In the genomic region with DNA sequence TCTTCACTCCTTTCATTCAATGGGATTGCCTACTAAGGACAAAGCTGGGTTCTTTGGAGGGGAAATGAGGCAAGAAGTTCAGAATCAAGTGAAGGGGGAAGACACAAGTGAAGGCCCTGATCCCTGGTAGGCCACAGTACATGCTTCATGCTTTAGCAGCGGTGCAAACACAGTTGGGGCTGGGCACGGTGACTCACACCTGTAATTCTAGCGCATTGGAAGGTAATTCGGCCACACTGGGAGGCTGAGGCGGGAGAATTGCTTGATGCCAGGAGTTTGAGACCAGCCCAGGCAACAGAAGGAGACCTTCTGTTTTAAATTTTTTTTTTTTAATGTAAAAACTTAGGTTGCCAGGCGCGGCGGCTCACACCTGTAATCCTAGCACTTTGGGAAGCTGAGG, we compare ENCODE assay signal across 15 cellular contexts.
"Had no signal": no experiment of that assay in that cellular context is flagged by ENCODE, and none has a peak within 500 bp of the region (broad histone marks: within the 10 kb centered on the region; RNA-seq: fewer than 3 reads in every experiment).

No MANE protein-coding gene starts in this region.

- H3K27me3 ChIP-seq: ascending aorta, right atrium auricular region, tibial artery had no signal

- H3K4me3 Mint-ChIP-seq: activated CD8-positive, alpha-beta T cell treated with anti-CD3 and anti-CD28 coated beads, Interleukin-2, amount 10 ng/mL, durations not matched to agents 7 days and 5 days; memory B cell had no signal

- H3K9me3 ChIP-seq: ascending aorta, left ventricle myocardium inferior, right atrium auricular region, tibial artery had no signal

- H3K9me3 Mint-ChIP-seq: activated naive CD8-positive, alpha-beta T cell treated with anti-CD3 and anti-CD28 coated beads, Interleukin-2, amount 50 U/mL, for 24 hours; memory B cell had no signal

- H3K36me3 ChIP-seq: ascending aorta, left ventricle myocardium inferior, right atrium auricular region, tibial artery, WERI-Rb-1 had no signal

- H3K27ac Mint-ChIP-seq: activated CD8-positive, alpha-beta T cell treated with anti-CD3 and anti-CD28 coated beads, Interleukin-2, amount 10 ng/mL, durations not matched to agents 7 days and 5 days; activated naive CD8-positive, alpha-beta T cell treated with anti-CD3 and anti-CD28 coated beads, Interleukin-2, amount 50 U/mL, for 24 hours; memory B cell had no signal

- H3K27ac ChIP-seq: ascending aorta, left ventricle myocardium inferior, right atrium auricular region, tibial artery, WERI-Rb-1 had no signal

- ATAC-seq: activated CD8-positive, alpha-beta T cell treated with anti-CD3 and anti-CD28 coated beads, Interleukin-2, amount 10 ng/mL, durations not matched to agents 7 days and 5 days; activated naive CD8-positive, alpha-beta T cell treated with anti-CD3 and anti-CD28 coated beads, Interleukin-2, amount 50 U/mL, for 24 hours had no signal

- H3K4me3 ChIP-seq: ascending aorta, left ventricle myocardium inferior, right atrium auricular region, tibial artery had no signal

- H3K36me3 Mint-ChIP-seq: memory B cell had no signal

- H3K27me3 Mint-ChIP-seq: activated naive CD8-positive, alpha-beta T cell treated with anti-CD3 and anti-CD28 coated beads, Interleukin-2, amount 50 U/mL, for 24 hours; memory B cell had no signal

- DNase-seq: activated CD4-positive, alpha-beta T cell treated with anti-CD3 and anti-CD28 coated beads for 48 hours; activated CD8-positive, alpha-beta memory T cell treated with anti-CD3 and anti-CD28 coated beads, Interleukin-2, amount 50 U/mL, for 48 hours; activated CD8-positive, alpha-beta T cell treated with anti-CD3 and anti-CD28 coated beads, Interleukin-2, amount 10 ng/mL, durations not matched to agents 7 days and 5 days; activated naive CD4-positive, alpha-beta T cell treated with Interleukin-2 at 50 U/mL for 16 hours; activated naive CD8-positive, alpha-beta T cell treated with anti-CD3 and anti-CD28 coated beads, Interleukin-2, amount 50 U/mL, for 24 hours; foreskin melanocyte; head of caudate nucleus; left ventricle myocardium inferior; small intestine; T1000; tibial artery; WERI-Rb-1 had no signal
